In the genomic region with DNA sequence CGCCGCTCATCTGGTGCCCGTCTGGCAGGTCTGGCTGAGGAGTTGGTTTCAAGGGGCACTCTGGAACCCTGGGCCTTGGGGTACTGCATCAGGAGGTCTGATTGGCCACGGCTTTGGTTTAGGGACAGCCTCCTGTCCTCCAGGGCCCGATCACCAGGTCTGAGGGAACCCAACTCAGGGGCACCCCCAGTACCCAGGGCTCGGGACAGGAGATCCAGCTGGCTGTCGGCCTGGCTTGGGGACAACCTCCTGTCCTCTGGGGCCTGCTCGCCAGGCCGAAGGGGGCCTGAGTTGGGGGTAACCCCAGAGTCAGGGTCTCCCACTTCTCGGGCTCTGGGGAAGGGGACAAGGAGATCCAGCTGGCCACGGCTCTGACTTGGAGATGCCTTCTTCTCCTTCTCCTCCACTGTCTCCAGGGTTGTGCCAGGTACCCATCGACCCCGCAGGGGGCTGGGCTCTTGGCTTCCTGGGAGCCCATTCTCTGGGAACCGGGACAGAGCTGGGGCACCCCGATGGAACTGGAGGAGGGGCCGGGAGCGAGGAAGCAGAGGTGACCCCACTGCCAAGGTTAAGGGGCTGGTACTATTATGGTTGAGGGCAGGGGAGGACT, we compare ENCODE assay signal across 1 cellular context.
TF ChIP-seq lines count a peak whose summit lies in the region.

No MANE protein-coding gene starts in this region.

TF ChIP-seq in HepG2, 621 proteins besides CTCF, POLR2A, EP300 and RAD21 (continued from another document and continues in another):
- TF ChIP-seq, protein P1, sequence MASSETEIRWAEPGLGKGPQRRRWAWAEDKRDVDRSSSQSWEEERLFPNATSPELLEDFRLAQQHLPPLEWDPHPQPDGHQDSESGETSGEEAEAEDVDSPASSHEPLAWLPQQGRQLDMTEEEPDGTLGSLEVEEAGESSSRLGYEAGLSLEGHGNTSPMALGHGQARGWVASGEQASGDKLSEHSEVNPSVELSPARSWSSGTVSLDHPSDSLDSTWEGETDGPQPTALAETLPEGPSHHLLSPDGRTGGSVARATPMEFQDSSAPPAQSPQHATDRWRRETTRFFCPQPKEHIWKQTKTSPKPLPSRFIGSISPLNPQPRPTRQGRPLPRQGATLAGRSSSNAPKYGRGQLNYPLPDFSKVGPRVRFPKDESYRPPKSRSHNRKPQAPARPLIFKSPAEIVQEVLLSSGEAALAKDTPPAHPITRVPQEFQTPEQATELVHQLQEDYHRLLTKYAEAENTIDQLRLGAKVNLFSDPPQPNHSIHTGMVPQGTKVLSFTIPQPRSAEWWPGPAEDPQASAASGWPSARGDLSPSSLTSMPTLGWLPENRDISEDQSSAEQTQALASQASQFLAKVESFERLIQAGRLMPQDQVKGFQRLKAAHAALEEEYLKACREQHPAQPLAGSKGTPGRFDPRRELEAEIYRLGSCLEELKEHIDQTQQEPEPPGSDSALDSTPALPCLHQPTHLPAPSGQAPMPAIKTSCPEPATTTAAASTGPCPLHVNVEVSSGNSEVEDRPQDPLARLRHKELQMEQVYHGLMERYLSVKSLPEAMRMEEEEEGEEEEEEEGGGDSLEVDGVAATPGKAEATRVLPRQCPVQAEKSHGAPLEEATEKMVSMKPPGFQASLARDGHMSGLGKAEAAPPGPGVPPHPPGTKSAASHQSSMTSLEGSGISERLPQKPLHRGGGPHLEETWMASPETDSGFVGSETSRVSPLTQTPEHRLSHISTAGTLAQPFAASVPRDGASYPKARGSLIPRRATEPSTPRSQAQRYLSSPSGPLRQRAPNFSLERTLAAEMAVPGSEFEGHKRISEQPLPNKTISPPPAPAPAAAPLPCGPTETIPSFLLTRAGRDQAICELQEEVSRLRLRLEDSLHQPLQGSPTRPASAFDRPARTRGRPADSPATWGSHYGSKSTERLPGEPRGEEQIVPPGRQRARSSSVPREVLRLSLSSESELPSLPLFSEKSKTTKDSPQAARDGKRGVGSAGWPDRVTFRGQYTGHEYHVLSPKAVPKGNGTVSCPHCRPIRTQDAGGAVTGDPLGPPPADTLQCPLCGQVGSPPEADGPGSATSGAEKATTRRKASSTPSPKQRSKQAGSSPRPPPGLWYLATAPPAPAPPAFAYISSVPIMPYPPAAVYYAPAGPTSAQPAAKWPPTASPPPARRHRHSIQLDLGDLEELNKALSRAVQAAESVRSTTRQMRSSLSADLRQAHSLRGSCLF (CRISPR knock-in tag; IDR thresholded peaks at IDR 0.05; ENCODE audit: borderline replicate concordance), result no peak
- TF ChIP-seq, protein P2, sequence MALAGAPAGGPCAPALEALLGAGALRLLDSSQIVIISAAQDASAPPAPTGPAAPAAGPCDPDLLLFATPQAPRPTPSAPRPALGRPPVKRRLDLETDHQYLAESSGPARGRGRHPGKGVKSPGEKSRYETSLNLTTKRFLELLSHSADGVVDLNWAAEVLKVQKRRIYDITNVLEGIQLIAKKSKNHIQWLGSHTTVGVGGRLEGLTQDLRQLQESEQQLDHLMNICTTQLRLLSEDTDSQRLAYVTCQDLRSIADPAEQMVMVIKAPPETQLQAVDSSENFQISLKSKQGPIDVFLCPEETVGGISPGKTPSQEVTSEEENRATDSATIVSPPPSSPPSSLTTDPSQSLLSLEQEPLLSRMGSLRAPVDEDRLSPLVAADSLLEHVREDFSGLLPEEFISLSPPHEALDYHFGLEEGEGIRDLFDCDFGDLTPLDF (CRISPR knock-in tag; IDR thresholded peaks at IDR 0.05), result no peak
- TF ChIP-seq NRL (CRISPR knock-in tag; IDR thresholded peaks at IDR 0.05; ENCODE audit: borderline replicate concordance), result peak; percentile 20; the same call in 1 of the 2 replicates
- TF ChIP-seq HNRNPL (IDR thresholded peaks at IDR 0.05; ENCODE audit: low read depth, low read length), result peak; percentile 14
- TF ChIP-seq PBX3 (CRISPR knock-in tag; IDR thresholded peaks at IDR 0.05; ENCODE audit: borderline replicate concordance), result no peak
- no peak for TF ChIP-seq ZNF577 (CRISPR knock-in tag; IDR thresholded peaks at IDR 0.05; ENCODE audit: borderline replicate concordance, low read depth)
- TF ChIP-seq ZUFSP (CRISPR knock-in tag; IDR thresholded peaks at IDR 0.05; ENCODE audit: borderline replicate concordance), result no peak
- TF ChIP-seq UBTF (CRISPR knock-in tag; IDR thresholded peaks at IDR 0.05), result no peak
- TF ChIP-seq, protein P3, sequence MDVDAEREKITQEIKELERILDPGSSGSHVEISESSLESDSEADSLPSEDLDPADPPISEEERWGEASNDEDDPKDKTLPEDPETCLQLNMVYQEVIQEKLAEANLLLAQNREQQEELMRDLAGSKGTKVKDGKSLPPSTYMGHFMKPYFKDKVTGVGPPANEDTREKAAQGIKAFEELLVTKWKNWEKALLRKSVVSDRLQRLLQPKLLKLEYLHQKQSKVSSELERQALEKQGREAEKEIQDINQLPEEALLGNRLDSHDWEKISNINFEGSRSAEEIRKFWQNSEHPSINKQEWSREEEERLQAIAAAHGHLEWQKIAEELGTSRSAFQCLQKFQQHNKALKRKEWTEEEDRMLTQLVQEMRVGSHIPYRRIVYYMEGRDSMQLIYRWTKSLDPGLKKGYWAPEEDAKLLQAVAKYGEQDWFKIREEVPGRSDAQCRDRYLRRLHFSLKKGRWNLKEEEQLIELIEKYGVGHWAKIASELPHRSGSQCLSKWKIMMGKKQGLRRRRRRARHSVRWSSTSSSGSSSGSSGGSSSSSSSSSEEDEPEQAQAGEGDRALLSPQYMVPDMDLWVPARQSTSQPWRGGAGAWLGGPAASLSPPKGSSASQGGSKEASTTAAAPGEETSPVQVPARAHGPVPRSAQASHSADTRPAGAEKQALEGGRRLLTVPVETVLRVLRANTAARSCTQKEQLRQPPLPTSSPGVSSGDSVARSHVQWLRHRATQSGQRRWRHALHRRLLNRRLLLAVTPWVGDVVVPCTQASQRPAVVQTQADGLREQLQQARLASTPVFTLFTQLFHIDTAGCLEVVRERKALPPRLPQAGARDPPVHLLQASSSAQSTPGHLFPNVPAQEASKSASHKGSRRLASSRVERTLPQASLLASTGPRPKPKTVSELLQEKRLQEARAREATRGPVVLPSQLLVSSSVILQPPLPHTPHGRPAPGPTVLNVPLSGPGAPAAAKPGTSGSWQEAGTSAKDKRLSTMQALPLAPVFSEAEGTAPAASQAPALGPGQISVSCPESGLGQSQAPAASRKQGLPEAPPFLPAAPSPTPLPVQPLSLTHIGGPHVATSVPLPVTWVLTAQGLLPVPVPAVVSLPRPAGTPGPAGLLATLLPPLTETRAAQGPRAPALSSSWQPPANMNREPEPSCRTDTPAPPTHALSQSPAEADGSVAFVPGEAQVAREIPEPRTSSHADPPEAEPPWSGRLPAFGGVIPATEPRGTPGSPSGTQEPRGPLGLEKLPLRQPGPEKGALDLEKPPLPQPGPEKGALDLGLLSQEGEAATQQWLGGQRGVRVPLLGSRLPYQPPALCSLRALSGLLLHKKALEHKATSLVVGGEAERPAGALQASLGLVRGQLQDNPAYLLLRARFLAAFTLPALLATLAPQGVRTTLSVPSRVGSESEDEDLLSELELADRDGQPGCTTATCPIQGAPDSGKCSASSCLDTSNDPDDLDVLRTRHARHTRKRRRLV (CRISPR knock-in tag; IDR thresholded peaks at IDR 0.05), result no peak
- TF ChIP-seq ZNF724P (CRISPR knock-in tag; IDR thresholded peaks at IDR 0.05; ENCODE audit: borderline replicate concordance), result no peak
- TF ChIP-seq, protein P4, sequence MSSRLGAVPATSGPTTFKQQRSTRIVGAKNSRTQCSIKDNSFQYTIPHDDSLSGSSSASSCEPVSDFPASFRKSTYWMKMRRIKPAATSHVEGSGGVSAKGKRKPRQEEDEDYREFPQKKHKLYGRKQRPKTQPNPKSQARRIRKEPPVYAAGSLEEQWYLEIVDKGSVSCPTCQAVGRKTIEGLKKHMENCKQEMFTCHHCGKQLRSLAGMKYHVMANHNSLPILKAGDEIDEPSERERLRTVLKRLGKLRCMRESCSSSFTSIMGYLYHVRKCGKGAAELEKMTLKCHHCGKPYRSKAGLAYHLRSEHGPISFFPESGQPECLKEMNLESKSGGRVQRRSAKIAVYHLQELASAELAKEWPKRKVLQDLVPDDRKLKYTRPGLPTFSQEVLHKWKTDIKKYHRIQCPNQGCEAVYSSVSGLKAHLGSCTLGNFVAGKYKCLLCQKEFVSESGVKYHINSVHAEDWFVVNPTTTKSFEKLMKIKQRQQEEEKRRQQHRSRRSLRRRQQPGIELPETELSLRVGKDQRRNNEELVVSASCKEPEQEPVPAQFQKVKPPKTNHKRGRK (CRISPR knock-in tag; IDR thresholded peaks at IDR 0.05), result peak; percentile 61; the same call in 1 of the 2 replicates
- TF ChIP-seq ZNF326 (CRISPR knock-in tag; IDR thresholded peaks at IDR 0.05; ENCODE audit: borderline replicate concordance), result no peak
- TF ChIP-seq ZFP82 (CRISPR knock-in tag; IDR thresholded peaks at IDR 0.05; ENCODE audit: borderline replicate concordance), result no peak
- TF ChIP-seq HBP1 (CRISPR knock-in tag; IDR thresholded peaks at IDR 0.05; ENCODE audit: low read depth), result no peak
- TF ChIP-seq ZNF260 (CRISPR knock-in tag; IDR thresholded peaks at IDR 0.05; ENCODE audit: borderline replicate concordance, low read depth), result no peak
- TF ChIP-seq ZZZ3 (CRISPR knock-in tag; IDR thresholded peaks at IDR 0.05; ENCODE audit: borderline replicate concordance), result no peak
- no peak for TF ChIP-seq KLF6 (CRISPR knock-in tag; IDR thresholded peaks at IDR 0.05)
- no peak for TF ChIP-seq FOXK1 (CRISPR knock-in tag; IDR thresholded peaks at IDR 0.05; ENCODE audit: borderline replicate concordance, low read depth)
- no peak for TF ChIP-seq ZNF10 (CRISPR knock-in tag; IDR thresholded peaks at IDR 0.05; ENCODE audit: borderline replicate concordance, low read depth)
- no peak for TF ChIP-seq STAT6 (CRISPR knock-in tag; IDR thresholded peaks at IDR 0.05; ENCODE audit: borderline replicate concordance)
- TF ChIP-seq ZNF816 (CRISPR knock-in tag; IDR thresholded peaks at IDR 0.05; ENCODE audit: borderline replicate concordance), result no peak
- no peak for TF ChIP-seq TEAD3 (CRISPR knock-in tag; optimal IDR thresholded peaks at IDR 0.05; ENCODE audit: borderline replicate concordance)
